ENCODE assay signal across 21 cellular contexts in genomic region chr2:5453224-5453623, GRCh38.
DNase-seq lines count a peak whose midpoint lies in the region; TF ChIP-seq lines count a peak whose summit lies in the region.
"Had no signal": no experiment of that assay in that cellular context is flagged by ENCODE, and none has a peak within 500 bp of the region (broad histone marks: within the 10 kb centered on the region; RNA-seq: fewer than 3 reads in every experiment).

No MANE protein-coding gene starts in this region.

- H3K27me3 ChIP-seq in endodermal cell (ENCODE audit: control insufficient read depth, insufficient read depth, low read length, poor library complexity, severe bottlenecking): no peaks in the 10 kb centered on the region
- H3K27me3 ChIP-seq in smooth muscle cell (ENCODE audit: low read depth): no peaks in the 10 kb centered on the region

- H3K36me3 Mint-ChIP-seq in endodermal cell (ENCODE audit: low read depth): no peaks in the 10 kb centered on the region
- no peaks in the 10 kb centered on the region for H3K36me3 Mint-ChIP-seq in nephron progenitor cell (ENCODE audit: low read depth)

- H3K4me2 ChIP-seq in smooth muscle cell: peak overlapping the region; percentile 33
- H3K4me2 ChIP-seq: SK-N-SH had no signal

- H3K27me3 Mint-ChIP-seq in endodermal cell (ENCODE audit: insufficient read depth) (peaks cover 2% of the 10 kb centered on the region), nephron progenitor cell (ENCODE audit: low read depth, poor library complexity) (peaks cover 3% of the 10 kb centered on the region)

- H3K27ac ChIP-seq in endodermal cell (ENCODE audit: low read depth, low read length) (peak overlapping the region; percentile 61), smooth muscle cell (ENCODE audit: low read depth) (no peak overlapping the region)
- H3K27ac ChIP-seq: C4-2B had no signal

- H3K27ac Mint-ChIP-seq in endodermal cell (no peak overlapping the region), nephron progenitor cell (peak overlapping the region; percentile 88)

- no peaks in the 10 kb centered on the region for H3K79me2 ChIP-seq in smooth muscle cell (ENCODE audit: low read depth)

- H3K4me3 Mint-ChIP-seq in endodermal cell (no peak overlapping the region), nephron progenitor cell (peak overlapping the region; percentile 49)

- H3K9me3 Mint-ChIP-seq in endodermal cell: no peaks in the 10 kb centered on the region
- no peaks in the 10 kb centered on the region for H3K9me3 Mint-ChIP-seq in nephron progenitor cell

- H2AFZ ChIP-seq in smooth muscle cell (ENCODE audit: low read depth): peak overlapping the region; percentile 38

- H3K36me3 ChIP-seq in endodermal cell (ENCODE audit: control insufficient read depth, insufficient read depth, low read length) (no peaks in the 10 kb centered on the region), smooth muscle cell (ENCODE audit: low read depth) (no peaks in the 10 kb centered on the region)

- no peaks in the 10 kb centered on the region for H3K4me1 ChIP-seq in endodermal cell (ENCODE audit: control insufficient read depth, insufficient read depth, low read length)
- no peaks in the 10 kb centered on the region for H3K4me1 ChIP-seq in smooth muscle cell (ENCODE audit: low read depth)

- no peaks in the 10 kb centered on the region for H3F3A ChIP-seq in smooth muscle cell (ENCODE audit: low read depth)

- H4K20me1 ChIP-seq in smooth muscle cell (ENCODE audit: low read depth): no peaks in the 10 kb centered on the region

- TF ChIP-seq CTCF in endodermal cell (conservative IDR thresholded peaks at IDR 0.05): no peak
- no peak for TF ChIP-seq CTCF in nephron progenitor cell (IDR thresholded peaks at IDR 0.05)
- no peak for TF ChIP-seq CTCF in smooth muscle cell (IDR thresholded peaks at IDR 0.05; ENCODE audit: borderline replicate concordance, insufficient read depth, poor library complexity, severe bottlenecking)
- TF ChIP-seq CTCF in foreskin fibroblast (IDR thresholded peaks at IDR 0.05; ENCODE audit: low read depth, low read length): no peak

- H3K4me3 ChIP-seq in endodermal cell (ENCODE audit: low read length) (no peak overlapping the region), smooth muscle cell (no peak overlapping the region), foreskin fibroblast (ENCODE audit: low read depth in 1 of 2, low read length in 2 of 2) (no peak overlapping the region)
- H3K4me3 ChIP-seq: K562 had no signal

- DNase-seq in SK-N-DZ (ENCODE audit: low spot score) (peak; percentile 38), endodermal cell (peak; percentile 56), nephron progenitor cell (no peak), smooth muscle cell (lab: John Stamatoyannopoulos, UW; ENCODE audit: unreplicated experiment) (no peak), foreskin fibroblast (no peak), NCI-H446 treated with DMSO at 0.1 percent for 48 hours (lab: John Stamatoyannopoulos, UW) (no peak), DMS53 treated with DMSO at 0.1 percent for 48 hours (lab: John Stamatoyannopoulos, UW; ENCODE audit: unreplicated experiment) (no peak), cerebellar cortex (ENCODE audit: low spot score) (no peak)
- DNase-seq: ACHN; AML-193; DMS 273 treated with DMSO at 0.1 percent for 48 hours; GDM1; GOT3; NCI-H1105 treated with DMSO at 0.1 percent for 48 hours; NCI-H1694; NCI-H2081 treated with DMSO at 0.1 percent for 48 hours; NK-92 treated with Interleukin-12 subunit alpha and Interleukin-12 subunit beta, amount 100 ng/mL, for 24 hours; SHP77; SK-N-SH had no signal

- no peak overlapping the region for H3K9ac ChIP-seq in endodermal cell (ENCODE audit: extremely low read depth, low read length, poor library complexity, severe bottlenecking)
- H3K9ac ChIP-seq in smooth muscle cell (ENCODE audit: low read depth): no peak overlapping the region
- H3K9ac ChIP-seq: SK-N-SH had no signal

- H3K9me3 ChIP-seq in endodermal cell (ENCODE audit: control insufficient read depth, low read length) (no peaks in the 10 kb centered on the region), smooth muscle cell (replicated peaks; ENCODE audit: low read depth) (no peaks in the 10 kb centered on the region)

- 59 to 72% methylated on average over 7 to 13 of the region's 13 CpGs for WGBS in endodermal cell (ENCODE audit: insufficient coverage in 1 of 2, insufficient read length in 1 of 2), 2 experiments
- 65% methylated on average over 13 of the region's 13 CpGs for WGBS in smooth muscle cell (ENCODE audit: low lambda C conversion rate)

- peaks cover 4% of the 10 kb centered on the region for H3K4me1 Mint-ChIP-seq in endodermal cell
- peaks cover 31% of the 10 kb centered on the region for H3K4me1 Mint-ChIP-seq in nephron progenitor cell

Comparison
In these comparisons a context has a peak if more than half of its experiments do, and no peak if none do; other contexts are left out.
1. DNase-seq: peak in SK-N-DZ (single experiment) and endodermal cell (single experiment); none in nephron progenitor cell (single experiment), smooth muscle cell (single experiment), foreskin fibroblast (0 of 2), NCI-H446 treated with DMSO at 0.1 percent for 48 hours (single experiment), DMS53 treated with DMSO at 0.1 percent for 48 hours (single experiment) and cerebellar cortex (single experiment).